Comparison of ENCODE assay signal across 19 cellular contexts in genomic region chr18:70423988-70424387, GRCh38.
DNase-seq lines count a peak whose midpoint lies in the region; FAIRE-seq and TF ChIP-seq lines count a peak whose summit lies in the region.
"Had no signal": no experiment of that assay in that cellular context is flagged by ENCODE, and none has a peak within 500 bp of the region (broad histone marks: within the 10 kb centered on the region; RNA-seq: fewer than 3 reads in every experiment).

No MANE protein-coding gene starts in this region.

- POLR2A ChIA-PET in MCF 10A (lab: Yijun Ruan, JAX): no interaction called here

- H3K27ac Mint-ChIP-seq in MCF 10A (ENCODE audit: low read depth, unreplicated experiment): no peak overlapping the region
- no peak overlapping the region for H3K27ac Mint-ChIP-seq in activated naive CD4-positive, alpha-beta T cell treated with anti-CD3 and anti-CD28 coated beads for 36 hours
- H3K27ac Mint-ChIP-seq: activated naive CD8-positive, alpha-beta T cell treated with anti-CD3 and anti-CD28 coated beads, Interleukin-2, amount 50 U/mL, for 24 hours had no signal

- H3K4me1 ChIP-seq in mammary epithelial cell (ENCODE audit: insufficient read depth, low read length): peaks cover 45% of the 10 kb centered on the region

- no peak overlapping the region for H3K4me3 ChIP-seq in mammary epithelial cell (replicated peaks in 1 of 3; ENCODE audit: insufficient read depth in 1 of 3, low read depth in 2 of 3, low read length in 3 of 3)
- H3K4me3 ChIP-seq: SJSA1, spleen, tibial nerve had no signal

- intact Hi-C loops in MCF 10A (cut with micrococcal nuclease): loop anchor here (5.0 kb wide), 1 partner anchor 52 kb away; no protein-coding TSS in a partner anchor
- intact Hi-C loops in mammary epithelial cell (cut with micrococcal nuclease): loop anchor here (2.0 kb wide), 3 partner anchors 39 to 135 kb away; partner anchors contain the start of gene SOCS6
- intact Hi-C loops in activated naive CD4-positive, alpha-beta T cell treated with anti-CD3 and anti-CD28 coated beads for 36 hours (cut with micrococcal nuclease): no loop called here

- peaks cover 46% of the 10 kb centered on the region for H3K4me1 Mint-ChIP-seq in MCF 10A (ENCODE audit: insufficient read depth, unreplicated experiment)
- no peaks in the 10 kb centered on the region for H3K4me1 Mint-ChIP-seq in activated naive CD4-positive, alpha-beta T cell treated with anti-CD3 and anti-CD28 coated beads for 36 hours (ENCODE audit: low read depth)

- H3K27me3 Mint-ChIP-seq in MCF 10A (ENCODE audit: insufficient read depth, unreplicated experiment): no peaks in the 10 kb centered on the region
- no peaks in the 10 kb centered on the region for H3K27me3 Mint-ChIP-seq in activated naive CD4-positive, alpha-beta T cell treated with anti-CD3 and anti-CD28 coated beads for 36 hours (ENCODE audit: low read depth)

- H3K27ac ChIP-seq in mammary epithelial cell (ENCODE audit: insufficient read depth, low read depth, low read length): peak overlapping the region; percentile 95
- H3K27ac ChIP-seq: SJSA1, spleen, tibial nerve had no signal

- no peaks in the 10 kb centered on the region for H3K9me3 ChIP-seq in mammary epithelial cell (replicated peaks; ENCODE audit: insufficient read depth, low read length)
- H3K9me3 ChIP-seq: spleen, tibial nerve had no signal

- in situ Hi-C loops in T47D (cut with HindIII; ENCODE audit: low pct_unique_long_range_greater_than_20kb, low sequenced_read_pairs) (no loop called here), mammary epithelial cell (cut with MboI; ENCODE audit: low sequenced_read_pairs in 2 of 2) (no loop called here)

- BruUV-seq in MCF 10A (replicated peaks; lab: Mats Ljungman, UMichigan): no TSS peak
- no TSS peak for BruUV-seq in mammary epithelial cell (replicated peaks; lab: Mats Ljungman, UMichigan)

- no peaks in the 10 kb centered on the region for H3K79me2 ChIP-seq in mammary epithelial cell (ENCODE audit: insufficient read depth, low read length)

- peak overlapping the region; percentile 34 for H3K4me2 ChIP-seq in mammary epithelial cell (ENCODE audit: insufficient read depth, low read depth, low read length)

- H3K4me3 Mint-ChIP-seq in MCF 10A (ENCODE audit: unreplicated experiment): no peak overlapping the region
- no peak overlapping the region for H3K4me3 Mint-ChIP-seq in activated naive CD4-positive, alpha-beta T cell treated with anti-CD3 and anti-CD28 coated beads for 36 hours
- H3K4me3 Mint-ChIP-seq: activated naive CD8-positive, alpha-beta T cell treated with anti-CD3 and anti-CD28 coated beads, Interleukin-2, amount 50 U/mL, for 24 hours had no signal

- H3K36me3 Mint-ChIP-seq in MCF 10A (ENCODE audit: insufficient read depth, unreplicated experiment): no peaks in the 10 kb centered on the region
- H3K36me3 Mint-ChIP-seq in activated naive CD4-positive, alpha-beta T cell treated with anti-CD3 and anti-CD28 coated beads for 36 hours (ENCODE audit: low read depth): no peaks in the 10 kb centered on the region

- no peaks in the 10 kb centered on the region for H4K20me1 ChIP-seq in mammary epithelial cell (ENCODE audit: insufficient read depth, low read length)

- no peak for TF ChIP-seq CTCF in MCF 10A (IDR thresholded peaks at IDR 0.05; ENCODE audit: unreplicated experiment)
- no peak for TF ChIP-seq CTCF in mammary epithelial cell (conservative IDR thresholded peaks at IDR 0.05 in 1 of 2, IDR thresholded peaks at IDR 0.05 in 1 of 2; ENCODE audit: extremely low read depth in 1 of 2, insufficient read depth in 1 of 2, low read depth in 1 of 2, low read length in 2 of 2)
- TF ChIP-seq CTCF in D721Med (IDR thresholded peaks at IDR 0.05; ENCODE audit: insufficient read depth, missing control alignments): no peak

- DNase-seq in T47D (ENCODE audit: low read depth in 1 of 2, low spot score in 1 of 2): peak; percentile 18 to 72
- DNase-seq in MCF 10A (ENCODE audit: unreplicated experiment): no peak
- peak; percentile 90 for DNase-seq in mammary epithelial cell
- DNase-seq in left kidney (ENCODE audit: low read depth, low spot score): peak; percentile 21
- no peak for DNase-seq in RKO (ENCODE audit: low spot score)
- no peak for DNase-seq in SHP77 (lab: John Stamatoyannopoulos, UW)
- DNase-seq in D721Med (ENCODE audit: insufficient read length, low spot score): no peak
- DNase-seq in activated naive CD4-positive, alpha-beta T cell treated with anti-CD3 and anti-CD28 coated beads for 36 hours: no peak
- DNase-seq: ACHN; activated naive CD8-positive, alpha-beta T cell treated with anti-CD3 and anti-CD28 coated beads, Interleukin-2, amount 50 U/mL, for 24 hours; DND-41; kidney; NCI-H1105 treated with DMSO at 0.1 percent for 48 hours; NCI-H774; spleen had no signal

- H3K27me3 ChIP-seq in mammary epithelial cell (ENCODE audit: insufficient read depth, low read length): no peaks in the 10 kb centered on the region
- H3K27me3 ChIP-seq: SJSA1, spleen, tibial nerve had no signal

- dilution Hi-C loops in mammary epithelial cell (cut with HindIII; ENCODE audit: low sequenced_read_pairs): loop anchor here (5.0 kb wide), 1 partner anchor 52 kb away; no protein-coding TSS in a partner anchor

- WGBS in mammary epithelial cell (ENCODE audit: low coverage, missing lambda C conversion rate): 0% methylated on average over 4 of the region's 4 CpGs

- H3K9me3 Mint-ChIP-seq in MCF 10A (ENCODE audit: unreplicated experiment): no peaks in the 10 kb centered on the region
- H3K9me3 Mint-ChIP-seq in activated naive CD4-positive, alpha-beta T cell treated with anti-CD3 and anti-CD28 coated beads for 36 hours: no peaks in the 10 kb centered on the region
- H3K9me3 Mint-ChIP-seq: activated naive CD8-positive, alpha-beta T cell treated with anti-CD3 and anti-CD28 coated beads, Interleukin-2, amount 50 U/mL, for 24 hours had no signal

- CTCF ChIA-PET in MCF 10A (lab: Yijun Ruan, JAX) (interaction anchor here (0.9 to 7.5 kb wide), 3 partner anchors 9 to 1582 kb away, joined by 5 to 41 read pairs (median 6); no protein-coding TSS in a partner anchor), mammary epithelial cell (lab: Charles Lee; ENCODE audit: low non-redundant PET) (no interaction called here)
- CTCF ChIA-PET in activated naive CD4-positive, alpha-beta T cell treated with anti-CD3 and anti-CD28 coated beads for 36 hours (lab: Charles Lee): interaction anchor here (0.6 to 1.1 kb wide), 2 partner anchors 11 to 14 kb away, joined by 3 to 4 read pairs; no protein-coding TSS in a partner anchor

- no peaks in the 10 kb centered on the region for H3K36me3 ChIP-seq in mammary epithelial cell (ENCODE audit: insufficient read depth, low read length)
- H3K36me3 ChIP-seq: SJSA1, spleen, tibial nerve had no signal

- H2AFZ ChIP-seq in mammary epithelial cell (ENCODE audit: low read depth, low read length): peak overlapping the region; percentile 55

- no peak for FAIRE-seq in D721Med (lab: Jason Lieb, UNC)
- FAIRE-seq: colon, frontal cortex, kidney had no signal

- no peak overlapping the region for H3K9ac ChIP-seq in mammary epithelial cell (ENCODE audit: insufficient read depth, low read length)

Comparison
In these comparisons a context has a peak if more than half of its experiments do, and no peak if none do; other contexts are left out.
1. DNase-seq: peak in T47D (2 of 2), mammary epithelial cell (single experiment) and left kidney (single experiment); none in MCF 10A (single experiment), RKO (single experiment), SHP77 (0 of 2), D721Med (single experiment) and activated naive CD4-positive, alpha-beta T cell treated with anti-CD3 and anti-CD28 coated beads for 36 hours (single experiment).